In the genomic region with DNA sequence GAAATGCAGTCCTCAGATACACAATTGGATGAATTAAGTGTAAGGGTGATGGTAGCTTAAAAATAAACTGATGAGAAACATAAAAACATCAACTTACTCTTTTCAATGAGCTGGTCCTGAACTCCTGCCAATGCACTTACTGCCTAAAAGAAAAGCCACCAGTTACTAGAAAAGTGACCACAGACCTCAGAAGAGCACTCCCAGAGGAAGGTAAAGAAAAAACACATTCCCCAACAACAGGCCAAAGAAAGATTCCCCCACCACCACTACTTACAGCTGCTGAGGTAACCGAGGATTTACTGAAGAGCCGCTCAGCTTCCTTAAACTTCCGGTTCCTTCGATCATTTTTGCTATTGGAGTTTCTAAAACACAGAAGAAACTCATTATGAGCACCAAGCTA, we compare ENCODE assay signal across 9 cellular contexts. TPM values are rescaled to one million over a fixed set of nuclear protein-coding genes. Genes with fewer than 3 reads are reported as not detected.
DNase-seq lines count a peak whose midpoint lies in the region; ATAC-seq, FAIRE-seq and TF ChIP-seq lines count a peak whose summit lies in the region.
"Had no signal": no experiment of that assay in that cellular context is flagged by ENCODE, and none has a peak within 500 bp of the region (broad histone marks: within the 10 kb centered on the region; RNA-seq: fewer than 3 reads in every experiment).

No MANE protein-coding gene starts in this region.

- no peaks in the 10 kb centered on the region for H3K9me2 ChIP-seq in PC-9 (ENCODE audit: insufficient read depth)

- H3K27ac ChIP-seq in PC-9: no peak overlapping the region

- peak; percentile 44; the same call in 1 of the 2 replicates for TF ChIP-seq CTCF in PC-9 (conservative IDR thresholded peaks at IDR 0.05)
- TF ChIP-seq CTCF in fibroblast of mammary gland (conservative IDR thresholded peaks at IDR 0.05; ENCODE audit: control insufficient read depth, insufficient read depth, low read depth, low read length): peak; percentile 28

- H3K36me3 ChIP-seq in PC-9 (ENCODE audit: low read depth): peaks cover 20% of the 10 kb centered on the region; the same call in 1 of the 2 replicates

- POLR2A ChIA-PET in PC-9 (lab: Charles Lee; ENCODE audit: unreplicated experiment): interaction anchor here (0.7 kb wide), 2 partner anchors 33 to 407 kb away, joined by 3 read pairs; no protein-coding TSS in a partner anchor

- H3F3A ChIP-seq in PC-9 (ENCODE audit: insufficient read depth, low read depth): no peaks in the 10 kb centered on the region

- H4K20me1 ChIP-seq in PC-9 (ENCODE audit: insufficient read depth): peaks cover 8% of the 10 kb centered on the region; the same call in 1 of the 2 replicates

- FAIRE-seq in GM18507 (lab: Jason Lieb, UNC): peak; percentile 65
- FAIRE-seq: TTC549 had no signal

- DNase-seq in AG20443 (ENCODE audit: low spot score) (peak; percentile 29), GM18507 (ENCODE audit: extremely low spot score, insufficient read length, low read depth) (no peak), PC-9 (no peak), fibroblast of mammary gland (ENCODE audit: low read depth) (peak; percentile 38), germinal center (ENCODE audit: low spot score) (no peak), KG1 (lab: John Stamatoyannopoulos, UW) (no peak)

- no peaks in the 10 kb centered on the region; the same call in 1 of the 2 replicates for H3K9me3 ChIP-seq in PC-9 (ENCODE audit: insufficient read depth, low read depth)

- peaks cover 22% of the 10 kb centered on the region for H3K79me2 ChIP-seq in PC-9 (ENCODE audit: low read depth)

- H3K4me1 ChIP-seq in PC-9 (replicated peaks; ENCODE audit: insufficient read depth): peaks cover 9% of the 10 kb centered on the region

- ATAC-seq in HG03095 (IDR thresholded peaks at IDR 0.05; ENCODE audit: unreplicated experiment): no peak
- no peak for ATAC-seq in HG03520 (IDR thresholded peaks at IDR 0.05; ENCODE audit: unreplicated experiment)

- H3K27me3 ChIP-seq in PC-9 (ENCODE audit: insufficient read depth, low read depth): no peaks in the 10 kb centered on the region

- H3K4me3 ChIP-seq in PC-9 (no peak overlapping the region), fibroblast of mammary gland (ENCODE audit: control insufficient read depth, low read depth, low read length) (no peak overlapping the region)

- intact Hi-C loops in PC-9 (cut with micrococcal nuclease; ENCODE audit: unreplicated experiment): no loop called here

- no peak overlapping the region for H2AFZ ChIP-seq in PC-9

- no peak overlapping the region for H3K4me2 ChIP-seq in PC-9

- CTCF ChIA-PET in PC-9 (lab: Charles Lee): interaction anchor here (0.5 kb wide), 1 partner anchor 466 kb away, joined by 3 read pairs; no protein-coding TSS in a partner anchor

- no TSS peak for BruUV-seq in PC-9 (replicated peaks; lab: Mats Ljungman, UMichigan)

RNA-seq across cellular contexts. Expression of a gene that starts 5.4 kb away (rescaled TPM):
- 72.3 and 88.7 TPM in 2 replicates for total RNA-seq in PC-9 (2021)

RNA-seq across cellular contexts. Expression of a gene that starts 34.8 kb away (rescaled TPM):
- 18.7 and 18.9 TPM in 2 replicates for total RNA-seq in PC-9 (2021)

RNA-seq across cellular contexts. Expression of a gene that starts 44.9 kb away (rescaled TPM):
- 23.5 and 32.5 TPM in 2 replicates for total RNA-seq in PC-9 (2021)

RNA-seq across cellular contexts. Expression of a gene that starts 47.6 kb away (rescaled TPM):
- total RNA-seq in PC-9 (2021): not detected in 2 replicates

Comparison
In these comparisons a context has a peak if more than half of its experiments do, and no peak if none do; other contexts are left out.
1. DNase-seq: peak in AG20443 (single experiment) and fibroblast of mammary gland (single experiment); none in GM18507 (single experiment), PC-9 (0 of 2), germinal center (single experiment) and KG1 (single experiment).